In the genomic region with DNA sequence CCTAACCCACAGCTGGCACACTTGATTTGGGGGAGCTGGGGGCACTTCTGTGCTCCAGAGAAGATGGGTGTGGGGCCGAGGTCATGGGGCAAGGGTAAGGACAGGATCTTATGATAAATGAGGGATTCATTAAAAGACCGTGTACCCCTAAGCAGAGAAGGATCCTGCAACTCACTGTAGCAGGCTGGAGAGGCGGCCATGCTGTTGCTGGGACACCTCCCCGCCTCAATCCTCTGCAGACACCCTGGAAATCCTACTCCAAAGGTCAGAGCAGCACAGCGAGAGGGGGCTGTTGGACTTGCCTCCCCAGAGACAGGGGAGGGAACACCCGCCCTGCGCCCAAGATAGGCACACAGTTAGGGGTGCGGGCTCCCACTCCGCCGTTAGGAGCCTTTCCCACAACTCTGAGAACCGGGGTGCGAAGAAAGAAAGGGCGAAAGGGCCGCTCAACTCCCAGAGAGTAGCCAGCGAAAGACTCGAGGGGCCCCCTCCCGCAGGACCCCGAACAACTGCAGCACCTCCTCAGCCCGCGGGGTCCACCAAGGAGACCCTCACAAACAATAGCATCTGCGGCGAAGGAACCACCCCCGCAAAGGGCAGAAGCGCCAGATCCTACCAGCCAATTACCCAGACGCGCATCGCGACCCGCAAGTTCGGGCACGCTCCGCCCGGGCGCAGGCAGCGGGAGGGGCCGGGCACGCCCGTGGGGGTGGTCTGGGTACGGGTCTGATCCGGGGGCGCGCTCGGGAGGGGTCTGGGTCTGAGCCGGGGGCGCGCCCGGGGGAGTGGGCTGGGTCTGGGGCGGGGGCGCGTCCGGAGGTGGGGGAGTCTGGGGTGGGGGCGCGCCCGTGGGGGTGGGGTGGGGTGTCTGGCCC, we compare ENCODE assay signal across 9 cellular contexts. TPM values are rescaled to one million over a fixed set of nuclear protein-coding genes. Genes with fewer than 3 reads are reported as not detected.
DNase-seq lines count a peak whose midpoint lies in the region; ATAC-seq, FAIRE-seq and TF ChIP-seq lines count a peak whose summit lies in the region.
"Had no signal": no experiment of that assay in that cellular context is flagged by ENCODE, and none has a peak within 500 bp of the region (broad histone marks: within the 10 kb centered on the region; RNA-seq: fewer than 3 reads in every experiment).

No MANE protein-coding gene starts in this region.

- peaks cover 9% of the 10 kb centered on the region for H3K79me1 ChIP-seq in neuronal stem cell (ENCODE audit: low read depth, low read length)

- H2BK120ac ChIP-seq in neuronal stem cell (ENCODE audit: low read depth, low read length): peak overlapping the region; percentile 62

- H2BK12ac ChIP-seq in neuronal stem cell (ENCODE audit: low read length): no peak overlapping the region

- peak overlapping the region; percentile 84 for H3K4me2 ChIP-seq in neuronal stem cell (ENCODE audit: insufficient read depth, low read length, poor library complexity, severe bottlenecking)

- no peaks in the 10 kb centered on the region for H3K9me3 Mint-ChIP-seq in endodermal cell

- no peak overlapping the region for H4K8ac ChIP-seq in neuronal stem cell (ENCODE audit: low read depth, low read length)

- peak overlapping the region; percentile 73 for H3K4me3 ChIP-seq in endodermal cell (ENCODE audit: low read length)
- peak overlapping the region; percentile 76 to 96 for H3K4me3 ChIP-seq in neuronal stem cell (ENCODE audit: low read length in 2 of 2)

- WGBS in endodermal cell (ENCODE audit: insufficient coverage in 1 of 2, insufficient read length in 1 of 2), 2 experiments: 32 to 49% methylated on average over 19 to 38 of the region's 54 CpGs
- WGBS in neuronal stem cell (ENCODE audit: extremely low coverage in 2 of 2, insufficient read length in 2 of 2, insufficient replicate concordance in 1 of 2), 2 donors: no CpG with 5 or more reads among the region's 54 CpGs

- peak overlapping the region; percentile 59 for H2AK5ac ChIP-seq in neuronal stem cell (ENCODE audit: low read depth, low read length)

- no peaks in the 10 kb centered on the region for H3K4me1 Mint-ChIP-seq in endodermal cell

- H3K4me1 ChIP-seq in endodermal cell (ENCODE audit: control insufficient read depth, insufficient read depth, low read length) (no peaks in the 10 kb centered on the region), neuronal stem cell (ENCODE audit: control insufficient read depth in 2 of 2, insufficient read depth in 1 of 2, low read depth in 1 of 2, low read length in 2 of 2) (peaks cover 2 to 4% of the 10 kb centered on the region in 2 donors)

- H2BK5ac ChIP-seq in neuronal stem cell (ENCODE audit: low read length): peak overlapping the region; percentile 17

- H3K27me3 ChIP-seq in endodermal cell (ENCODE audit: control insufficient read depth, insufficient read depth, low read length, poor library complexity, severe bottlenecking): peaks cover 21% of the 10 kb centered on the region
- H3K27me3 ChIP-seq in neuronal stem cell (ENCODE audit: control insufficient read depth in 3 of 3, insufficient read depth in 3 of 3, low read depth in 1 of 3, low read length in 3 of 3): peaks cover 0 to 6% (median 0%) of the 10 kb centered on the region in 3 experiments

- peak; percentile 97 for DNase-seq in D721Med (ENCODE audit: insufficient read length, low spot score)
- DNase-seq in NCI-H2227 (lab: John Stamatoyannopoulos, UW; ENCODE audit: unreplicated experiment): peak; percentile 82
- DNase-seq in endodermal cell: peak; percentile 88
- peak; percentile 64 for DNase-seq in neuronal stem cell (ENCODE audit: low spot score)
- no peak for DNase-seq in COLO668 (lab: John Stamatoyannopoulos, UW; ENCODE audit: unreplicated experiment)
- no peak for DNase-seq in cerebellum (ENCODE audit: low spot score)
- no peak for DNase-seq in SW 1271 (lab: John Stamatoyannopoulos, UW)

- H2AFZ ChIP-seq in neuronal stem cell (ENCODE audit: low read length): peak overlapping the region; percentile 90

- no peak overlapping the region for H3K9ac ChIP-seq in endodermal cell (ENCODE audit: extremely low read depth, low read length, poor library complexity, severe bottlenecking)
- peak overlapping the region; percentile 78 for H3K9ac ChIP-seq in neuronal stem cell (ENCODE audit: low read depth, low read length, poor library complexity)

- H3K23ac ChIP-seq in neuronal stem cell (ENCODE audit: low read depth, low read length, poor library complexity): peak overlapping the region; percentile 45

- H3K4ac ChIP-seq in neuronal stem cell (ENCODE audit: low read length): no peak overlapping the region

- peaks cover 24% of the 10 kb centered on the region for H3K27me3 Mint-ChIP-seq in endodermal cell (ENCODE audit: insufficient read depth)

- FAIRE-seq in D721Med (lab: Jason Lieb, UNC): no peak

- H3K27ac ChIP-seq in endodermal cell (ENCODE audit: low read depth, low read length) (no peak overlapping the region), neuronal stem cell (replicated peaks; ENCODE audit: low read length) (no peak overlapping the region)
- H3K27ac ChIP-seq: HL-60 had no signal

- H4K91ac ChIP-seq in neuronal stem cell (ENCODE audit: low read depth, low read length, poor library complexity): no peak overlapping the region

- no peak for ATAC-seq in GM21423 (IDR thresholded peaks at IDR 0.05; ENCODE audit: unreplicated experiment)

- no peaks in the 10 kb centered on the region for H3K9me3 ChIP-seq in endodermal cell (ENCODE audit: control insufficient read depth, low read length)
- no peaks in the 10 kb centered on the region for H3K9me3 ChIP-seq in neuronal stem cell (replicated peaks in 1 of 2; ENCODE audit: control insufficient read depth in 2 of 2, insufficient read depth in 1 of 2, low read depth in 1 of 2, low read length in 2 of 2)

- H3K18ac ChIP-seq in neuronal stem cell (ENCODE audit: low read length): peak overlapping the region; percentile 91

- H3K36me3 ChIP-seq in endodermal cell (ENCODE audit: control insufficient read depth, insufficient read depth, low read length): no peaks in the 10 kb centered on the region
- peaks cover 0 to 8% of the 10 kb centered on the region in 2 donors for H3K36me3 ChIP-seq in neuronal stem cell (replicated peaks in 1 of 2; ENCODE audit: control insufficient read depth in 2 of 2, insufficient read depth in 2 of 2, low read length in 2 of 2)

- H3K27ac Mint-ChIP-seq in endodermal cell: no peak overlapping the region

- no peaks in the 10 kb centered on the region for H3K36me3 Mint-ChIP-seq in endodermal cell (ENCODE audit: low read depth)

- no peak overlapping the region for H2BK15ac ChIP-seq in neuronal stem cell (ENCODE audit: low read length)

- TF ChIP-seq CTCF in D721Med (IDR thresholded peaks at IDR 0.05; ENCODE audit: insufficient read depth, missing control alignments): no peak
- TF ChIP-seq CTCF in endodermal cell (conservative IDR thresholded peaks at IDR 0.05): no peak

- no peak overlapping the region for H3K14ac ChIP-seq in neuronal stem cell (ENCODE audit: low read length)

- peak overlapping the region; percentile 67 for H3K4me3 Mint-ChIP-seq in endodermal cell

RNA-seq across cellular contexts. Expression of a gene that starts 1.3 kb away (rescaled TPM):
- 10 to 100 TPM; 15.4 to 17.3 TPM for total RNA-seq in endodermal cell
- polyA plus RNA-seq in endodermal cell (2013, experiment 1 of 2): 24.1 TPM
- 25.0 TPM for polyA plus RNA-seq in endodermal cell (2013, experiment 2 of 2)
- polyA plus RNA-seq in neuronal stem cell (2013, experiment 1 of 2): 24.1 TPM
- polyA plus RNA-seq in neuronal stem cell (2013, experiment 2 of 2): 23.1 TPM
- 11.3 TPM for total RNA-seq in cerebellum

Comparison
In these comparisons a context has a peak if more than half of its experiments do, and no peak if none do; other contexts are left out.
1. DNase-seq: peak in D721Med (single experiment), NCI-H2227 (single experiment), endodermal cell (single experiment) and neuronal stem cell (single experiment); none in COLO668 (single experiment), cerebellum (single experiment) and SW 1271 (0 of 2).